ENCODE assay signal across 9 cellular contexts in genomic region chr2:142097711-142098110, GRCh38. TPM values are rescaled to one million over a fixed set of nuclear protein-coding genes. Genes with fewer than 3 reads are reported as not detected.
"Had no signal": no experiment of that assay in that cellular context is flagged by ENCODE, and none has a peak within 500 bp of the region (broad histone marks: within the 10 kb centered on the region; RNA-seq: fewer than 3 reads in every experiment).

No MANE protein-coding gene starts in this region.

- DNase-seq: H9, HCEC 1CT, IMR-90, KG1 had no signal

- ATAC-seq: K562 had no signal

- FAIRE-seq: H1, H54, HTR-8/SVneo, K562 had no signal

- H3K27ac Mint-ChIP-seq: H9 had no signal

- H3K4me3 Mint-ChIP-seq: H9 had no signal

- H3K9me3 Mint-ChIP-seq: H9 had no signal

- H3K4me3 ChIP-seq: K562 had no signal

RNA-seq across cellular contexts. Expression of gene LRP1B, which starts 33.1 kb away (rescaled TPM):
- total RNA-seq: H1, H9, HT-29, K562 had no signal
